In genomic region chr13:44191504-44192171, GRCh38 we compare ENCODE assay signal across 8 cellular contexts.
DNase-seq lines count a peak whose midpoint lies in the region; ATAC-seq and TF ChIP-seq lines count a peak whose summit lies in the region.

No MANE protein-coding gene starts in this region.

- peak; percentile 76 for TF ChIP-seq CTCF in AG04450 (IDR thresholded peaks at IDR 0.05; ENCODE audit: low read depth, low read length)
- peak; percentile 69 to 83 (median 73) for TF ChIP-seq CTCF in esophagus muscularis mucosa (IDR thresholded peaks at IDR 0.05)
- peak; percentile 24 to 78 (median 54) for TF ChIP-seq CTCF in vagina (IDR thresholded peaks at IDR 0.05)

- no peak for TF ChIP-seq POLR2A in esophagus muscularis mucosa (IDR thresholded peaks at IDR 0.05; ENCODE audit: low read depth)
- no peak for TF ChIP-seq POLR2A in vagina (IDR thresholded peaks at IDR 0.05)

- H3K36me3 ChIP-seq in esophagus muscularis mucosa (no peaks in the 10 kb centered on the region), vagina (no peaks in the 10 kb centered on the region)
- H3K36me3 ChIP-seq in naive thymus-derived CD4-positive, alpha-beta T cell (ENCODE audit: control insufficient read depth in 2 of 3, insufficient read depth in 3 of 3, low read length in 3 of 3), result no peaks in the 10 kb centered on the region

- DNase-seq in AG04450 (ENCODE audit: low read depth, low spot score) (no peak), GM19238 (ENCODE audit: insufficient read length, low spot score) (peak; percentile 15), NCI-H748 treated with DMSO at 0.1 percent for 48 hours (lab: John Stamatoyannopoulos, UW) (peak; percentile 92), esophagus muscularis mucosa (ENCODE audit: extremely low spot score) (no peak), vagina (ENCODE audit: extremely low spot score in 2 of 2) (no peak)
- peak; percentile 23 for DNase-seq in activated CD8-positive, alpha-beta memory T cell treated with anti-CD3 and anti-CD28 coated beads, Interleukin-2, amount 50 U/mL, for 4 hours
- peak in 7 of 9 donors; percentile 63 to 81 (median 72) for DNase-seq in naive thymus-derived CD4-positive, alpha-beta T cell

- WGBS in esophagus muscularis mucosa, result 66% methylated on average over 15 of the region's 15 CpGs

- TF ChIP-seq EP300 in esophagus muscularis mucosa (IDR thresholded peaks at IDR 0.05), result no peak

- H3K36me3 Mint-ChIP-seq in naive thymus-derived CD4-positive, alpha-beta T cell, result peaks cover 0 to 1% (median 0%) of the 10 kb centered on the region in 5 donors

- peak; percentile 88 for ATAC-seq in naive thymus-derived CD4-positive, alpha-beta T cell
- ATAC-seq in HG02885 (IDR thresholded peaks at IDR 0.05; ENCODE audit: poor library complexity, unreplicated experiment), result no peak

- no peak overlapping the region for H3K4me3 ChIP-seq in AG04450 (ENCODE audit: low read depth, low read length)
- H3K4me3 ChIP-seq in esophagus muscularis mucosa, result no peak overlapping the region
- H3K4me3 ChIP-seq in naive thymus-derived CD4-positive, alpha-beta T cell (ENCODE audit: low read length), result peak overlapping the region; percentile 0
- peak overlapping the region in 1 of 2 donors; percentile 11 for H3K4me3 ChIP-seq in vagina

- peaks cover 0 to 44% (median 0%) of the 10 kb centered on the region in 5 donors for H3K27me3 Mint-ChIP-seq in naive thymus-derived CD4-positive, alpha-beta T cell

- H3K9me3 Mint-ChIP-seq in naive thymus-derived CD4-positive, alpha-beta T cell, result peaks cover 0 to 3% (median 0%) of the 10 kb centered on the region in 11 donors

- H3K9me3 ChIP-seq in AG04450 (ENCODE audit: control insufficient read depth, insufficient read depth, low read length) (no peaks in the 10 kb centered on the region), esophagus muscularis mucosa (no peaks in the 10 kb centered on the region), vagina (no peaks in the 10 kb centered on the region)
- H3K9me3 ChIP-seq in naive thymus-derived CD4-positive, alpha-beta T cell (ENCODE audit: control insufficient read depth in 2 of 3, low read length in 3 of 3), result no peaks in the 10 kb centered on the region

- intact Hi-C loops in esophagus muscularis mucosa (cut with DNase I), result no loop called here
- intact Hi-C loops in naive thymus-derived CD4-positive, alpha-beta T cell (cut with micrococcal nuclease), result loop anchor here (1.0 to 5.0 kb wide), 9 partner anchors 49 to 386 kb away; partner anchors contain the start of gene TSC22D1 (in 1 of the 2)
- intact Hi-C loops in vagina (cut with DNase I), result no loop called here

- H3K4me1 ChIP-seq in esophagus muscularis mucosa (peaks cover 0 to 15% (median 6%) of the 10 kb centered on the region in 4 donors), vagina (no peaks in the 10 kb centered on the region)
- peaks cover 0 to 6% of the 10 kb centered on the region in 2 donors for H3K4me1 ChIP-seq in naive thymus-derived CD4-positive, alpha-beta T cell (ENCODE audit: control insufficient read depth in 2 of 2, insufficient read depth in 2 of 2, low read length in 2 of 2)

- peak overlapping the region; percentile 6 to 71 (median 59) for H3K4me3 Mint-ChIP-seq in naive thymus-derived CD4-positive, alpha-beta T cell

- peaks cover 16 to 39% (median 35%) of the 10 kb centered on the region in 7 donors for H3K4me1 Mint-ChIP-seq in naive thymus-derived CD4-positive, alpha-beta T cell

- CTCF ChIA-PET in AG04450 (lab: Charles Lee), result interaction anchor here (0.8 to 3.5 kb wide), 9 partner anchors 12 to 283 kb away, joined by 3 to 13 read pairs (median 4); no protein-coding TSS in a partner anchor
- CTCF ChIA-PET in naive thymus-derived CD4-positive, alpha-beta T cell (lab: Charles Lee), result interaction anchor here (0.5 to 3.3 kb wide), 8 partner anchors 38 to 1034 kb away, joined by 3 to 30 read pairs (median 4); no protein-coding TSS in a partner anchor

- POLR2A ChIA-PET in AG04450 (lab: Yijun Ruan, JAX), result interaction anchor here (1.1 kb wide), 1 partner anchor 245 kb away, joined by 3 read pairs; no protein-coding TSS in a partner anchor
- POLR2A ChIA-PET in naive thymus-derived CD4-positive, alpha-beta T cell (lab: Charles Lee), result interaction anchor here (1.6 to 2.1 kb wide), 2 partner anchors 50 to 245 kb away, joined by 5 read pairs; no protein-coding TSS in a partner anchor

- H3K27ac ChIP-seq in AG04450 (ENCODE audit: low read depth, low read length) (no peak overlapping the region), esophagus muscularis mucosa (replicated peaks in 1 of 4) (peak overlapping the region in 2 of 4 donors; percentile 8 to 10), vagina (peak overlapping the region; percentile 43)
- no peak overlapping the region for H3K27ac ChIP-seq in naive thymus-derived CD4-positive, alpha-beta T cell (ENCODE audit: low read depth, low read length)

- H3K27me3 ChIP-seq in AG04450 (ENCODE audit: control insufficient read depth, insufficient read depth, low read length) (no peaks in the 10 kb centered on the region), esophagus muscularis mucosa (no peaks in the 10 kb centered on the region), vagina (no peaks in the 10 kb centered on the region)
- H3K27me3 ChIP-seq in naive thymus-derived CD4-positive, alpha-beta T cell (ENCODE audit: control insufficient read depth in 2 of 2, insufficient read depth in 2 of 2, low read length in 2 of 2), result no peaks in the 10 kb centered on the region

- H3K27ac Mint-ChIP-seq in naive thymus-derived CD4-positive, alpha-beta T cell, result peak overlapping the region in 8 of 9 donors; percentile 75 to 97 (median 86)

Comparison
In these comparisons a context has a peak if more than half of its experiments do, and no peak if none do; other contexts are left out.
1. DNase-seq: peak in GM19238 (single experiment), NCI-H748 treated with DMSO at 0.1 percent for 48 hours (single experiment), activated CD8-positive, alpha-beta memory T cell treated with anti-CD3 and anti-CD28 coated beads, Interleukin-2, amount 50 U/mL, for 4 hours (single experiment) and naive thymus-derived CD4-positive, alpha-beta T cell (7 of 9); none in AG04450 (single experiment), esophagus muscularis mucosa (single experiment) and vagina (0 of 2).
2. intact Hi-C loops: an anchor here in naive thymus-derived CD4-positive, alpha-beta T cell (1.0 to 5.0 kb wide); none called in esophagus muscularis mucosa and vagina.
3. Peak in every context shown above with its lines, with median percentiles within 50 percentile points of each other: CTCF ChIP-seq.